In the genomic region with DNA sequence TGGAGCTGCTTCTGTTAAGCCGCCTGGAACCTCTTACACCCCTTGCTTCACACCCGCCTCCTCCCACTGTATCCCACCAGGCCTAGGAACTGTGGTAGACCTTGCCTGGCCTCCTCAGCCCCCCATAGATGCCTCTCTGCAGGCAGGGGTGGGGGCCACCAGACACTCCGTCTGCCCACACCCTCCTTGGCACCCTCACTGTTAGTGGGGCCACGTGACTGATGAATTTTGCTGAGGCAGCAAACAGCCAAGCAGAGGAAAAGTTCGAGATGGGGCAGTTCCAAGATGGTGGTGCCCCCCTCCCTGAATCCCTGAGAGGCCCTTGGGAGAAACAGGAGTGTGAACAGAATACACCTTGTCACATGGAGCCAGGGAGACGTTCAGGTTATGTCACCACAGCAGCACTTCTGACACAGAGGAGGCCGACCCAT, we compare ENCODE assay signal across 1 cellular context.
TF ChIP-seq lines count a peak whose summit lies in the region.

No MANE protein-coding gene starts in this region.

TF ChIP-seq in K562, 482 proteins besides CTCF, POLR2A, EP300 and RAD21 (continued from another document):
- TF ChIP-seq ZBTB11 (CRISPR knock-in tag; IDR thresholded peaks at IDR 0.05) (no peak), TFAM (CRISPR knock-in tag; conservative IDR thresholded peaks at IDR 0.05) (no peak)
TF ChIP-seq in K562: peak in this region for 3.
